ENCODE assay signal across 12 cellular contexts in genomic region chr11:72816404-72816990, GRCh38. TPM values are rescaled to one million over a fixed set of nuclear protein-coding genes. Genes with fewer than 3 reads are reported as not detected.
A peak's percentile ranks its signal among the peaks of the same experiment; 100 is the strongest.
DNase-seq lines count a peak whose midpoint lies in the region; ATAC-seq and TF ChIP-seq lines count a peak whose summit lies in the region.
"Had no signal": no experiment of that assay in that cellular context is flagged by ENCODE, and none has a peak within 500 bp of the region (broad histone marks: within the 10 kb centered on the region; RNA-seq: fewer than 3 reads in every experiment).

No MANE protein-coding gene starts in this region.

- no peak overlapping the region for H3K23ac ChIP-seq in neuronal stem cell (ENCODE audit: low read depth, low read length, poor library complexity)

- peak overlapping the region; percentile 23; the same call in 1 of the 2 replicates for H3K4me3 ChIP-seq in Karpas-422 (ENCODE audit: low read length)
- H3K4me3 ChIP-seq in neuronal stem cell (ENCODE audit: low read length in 2 of 2): no peak overlapping the region
- H3K4me3 ChIP-seq in psoas muscle: no peak overlapping the region

- H2BK15ac ChIP-seq in neuronal stem cell (ENCODE audit: low read length): no peak overlapping the region

- peak overlapping the region; percentile 80 for H3K27ac ChIP-seq in Karpas-422 (ENCODE audit: low read length)
- H3K27ac ChIP-seq in neuronal stem cell (replicated peaks; ENCODE audit: low read length): no peak overlapping the region
- H3K27ac ChIP-seq in psoas muscle: no peak overlapping the region

- H2BK120ac ChIP-seq in neuronal stem cell (ENCODE audit: low read depth, low read length): no peak overlapping the region

- H3K4me2 ChIP-seq in Karpas-422 (ENCODE audit: low read depth, low read length, poor library complexity, severe bottlenecking): peak overlapping the region; percentile 95
- no peak overlapping the region for H3K4me2 ChIP-seq in neuronal stem cell (ENCODE audit: insufficient read depth, low read length, poor library complexity, severe bottlenecking)

- no peak overlapping the region for H3K4ac ChIP-seq in neuronal stem cell (ENCODE audit: low read length)

- H4K91ac ChIP-seq in neuronal stem cell (ENCODE audit: low read depth, low read length, poor library complexity): no peak overlapping the region

- no CpG with 5 or more reads among the region's 7 CpGs for WGBS in neuronal stem cell (ENCODE audit: extremely low coverage in 2 of 2, insufficient read length in 2 of 2, insufficient replicate concordance in 1 of 2), 2 donors
- 82 to 85% (median 85%) methylated on average over 7 of the region's 7 CpGs for WGBS in psoas muscle, 3 donors

- peak overlapping the region; percentile 96 for H3K4me3 Mint-ChIP-seq in activated T-helper 17 cell treated with anti-CD3 and anti-CD28 coated beads, Interleukin-2, amount 50 U/mL, for 72 hours

- DNase-seq in EH (ENCODE audit: low read depth) (peak; percentile 32), Karpas-422 (peak; percentile 59), neuronal stem cell (ENCODE audit: low spot score) (no peak), psoas muscle (no peak), NCI-H2029 (lab: John Stamatoyannopoulos, UW) (no peak)
- DNase-seq: amniotic stem cell, NCI-H446, occipital lobe, T1000 had no signal

- H3K9ac ChIP-seq in Karpas-422 (ENCODE audit: low read length) (peak overlapping the region; percentile 85), neuronal stem cell (ENCODE audit: low read depth, low read length, poor library complexity) (no peak overlapping the region)

- H2BK12ac ChIP-seq in neuronal stem cell (ENCODE audit: low read length): no peak overlapping the region

- peaks cover 6% of the 10 kb centered on the region for H3K79me1 ChIP-seq in neuronal stem cell (ENCODE audit: low read depth, low read length)

- no peak for ATAC-seq in activated T-helper 17 cell treated with anti-CD3 and anti-CD28 coated beads, Interleukin-2, amount 50 U/mL, for 72 hours (replicated peaks)
- no peak for ATAC-seq in psoas muscle
- no peak for ATAC-seq in GM19397 (IDR thresholded peaks at IDR 0.05; ENCODE audit: unreplicated experiment)
- no peak for ATAC-seq in HG03354 (IDR thresholded peaks at IDR 0.05; ENCODE audit: poor library complexity, severe bottlenecking, unreplicated experiment)

- H2AFZ ChIP-seq in Karpas-422 (ENCODE audit: low read length): no peak overlapping the region
- H2AFZ ChIP-seq in neuronal stem cell (ENCODE audit: low read length): no peak overlapping the region

- no peak overlapping the region for H4K8ac ChIP-seq in neuronal stem cell (ENCODE audit: low read depth, low read length)

- H3K14ac ChIP-seq in neuronal stem cell (ENCODE audit: low read length): no peak overlapping the region

- H3K9me3 ChIP-seq in Karpas-422 (ENCODE audit: low read length) (no peaks in the 10 kb centered on the region), neuronal stem cell (replicated peaks in 1 of 2; ENCODE audit: control insufficient read depth in 2 of 2, insufficient read depth in 1 of 2, low read depth in 1 of 2, low read length in 2 of 2) (peaks cover 0 to 2% of the 10 kb centered on the region in 2 donors), psoas muscle (no peaks in the 10 kb centered on the region)

- peaks cover 90% of the 10 kb centered on the region for H3K36me3 Mint-ChIP-seq in activated T-helper 17 cell treated with anti-CD3 and anti-CD28 coated beads, Interleukin-2, amount 50 U/mL, for 72 hours (ENCODE audit: low read depth)

- H3K27me3 Mint-ChIP-seq in activated T-helper 17 cell treated with anti-CD3 and anti-CD28 coated beads, Interleukin-2, amount 50 U/mL, for 72 hours: no peaks in the 10 kb centered on the region

- no peaks in the 10 kb centered on the region for H3K9me2 ChIP-seq in Karpas-422 (replicated peaks; ENCODE audit: insufficient read depth, low read length)

- no peaks in the 10 kb centered on the region for H3K9me3 Mint-ChIP-seq in activated T-helper 17 cell treated with anti-CD3 and anti-CD28 coated beads, Interleukin-2, amount 50 U/mL, for 72 hours

- H3K27me3 ChIP-seq in Karpas-422 (ENCODE audit: low read length): no peaks in the 10 kb centered on the region
- peaks cover 0 to 3% (median 0%) of the 10 kb centered on the region in 3 experiments for H3K27me3 ChIP-seq in neuronal stem cell (ENCODE audit: control insufficient read depth in 3 of 3, insufficient read depth in 3 of 3, low read depth in 1 of 3, low read length in 3 of 3)
- H3K27me3 ChIP-seq in psoas muscle (ENCODE audit: insufficient read depth in 3 of 3, low read length in 2 of 3): no peaks in the 10 kb centered on the region

- no peak overlapping the region for H2BK5ac ChIP-seq in neuronal stem cell (ENCODE audit: low read length)

- intact Hi-C loops in psoas muscle (cut with DNase I): loop anchor here in 1 of 2 donors (5.0 kb wide), 1 partner anchor 94 kb away; no protein-coding TSS in a partner anchor

- peaks cover 3% of the 10 kb centered on the region; the same call in 1 of the 2 replicates for H3K79me2 ChIP-seq in Karpas-422 (ENCODE audit: low read length)

- peaks cover 15% of the 10 kb centered on the region for H3K4me1 Mint-ChIP-seq in activated T-helper 17 cell treated with anti-CD3 and anti-CD28 coated beads, Interleukin-2, amount 50 U/mL, for 72 hours

- H3K36me3 ChIP-seq in Karpas-422 (ENCODE audit: insufficient read depth, low read length): no peaks in the 10 kb centered on the region
- peaks cover 1 to 11% of the 10 kb centered on the region in 2 donors for H3K36me3 ChIP-seq in neuronal stem cell (replicated peaks in 1 of 2; ENCODE audit: control insufficient read depth in 2 of 2, insufficient read depth in 2 of 2, low read length in 2 of 2)
- H3K36me3 ChIP-seq in psoas muscle (ENCODE audit: insufficient read depth in 1 of 2, low read depth in 1 of 2): peaks cover 0 to 19% of the 10 kb centered on the region in 2 donors

- peak overlapping the region; percentile 96 for H3K27ac Mint-ChIP-seq in activated T-helper 17 cell treated with anti-CD3 and anti-CD28 coated beads, Interleukin-2, amount 50 U/mL, for 72 hours

- no peaks in the 10 kb centered on the region for H4K20me1 ChIP-seq in Karpas-422 (ENCODE audit: insufficient read depth, low read depth, low read length)

- peak overlapping the region; percentile 57 for H2AK5ac ChIP-seq in neuronal stem cell (ENCODE audit: low read depth, low read length)

- TF ChIP-seq CTCF in psoas muscle (IDR thresholded peaks at IDR 0.05): no peak

- H3K18ac ChIP-seq in neuronal stem cell (ENCODE audit: low read length): no peak overlapping the region

- peaks cover 42% of the 10 kb centered on the region for H3K4me1 ChIP-seq in Karpas-422 (ENCODE audit: low read length)
- peaks cover 9 to 21% of the 10 kb centered on the region in 2 donors for H3K4me1 ChIP-seq in neuronal stem cell (ENCODE audit: control insufficient read depth in 2 of 2, insufficient read depth in 1 of 2, low read depth in 1 of 2, low read length in 2 of 2)
- peaks cover 26% of the 10 kb centered on the region for H3K4me1 ChIP-seq in psoas muscle

RNA-seq across cellular contexts. Expression of gene ATG16L2, which starts 2.3 kb away (rescaled TPM):
- total RNA-seq in Karpas-422 (2014; rRNA removed; shearing (Covaris generic); ENCODE audit: low replicate concordance): 14.8 and 20.2 TPM in 2 replicates
- total RNA-seq in activated T-helper 17 cell treated with anti-CD3 and anti-CD28 coated beads, Interleukin-2, amount 50 U/mL, for 72 hours: 100 to 1,000 TPM in 1 of 2 donors, 10 to 100 TPM in 1; 85.3 to 127 TPM
- polyA plus RNA-seq in neuronal stem cell (2013, experiment 1 of 2): 18.3 TPM
- polyA plus RNA-seq in neuronal stem cell (2013, experiment 2 of 2): 16.1 TPM
- total RNA-seq in psoas muscle: 1 to 10 TPM; 4.5 to 9.6 (median 5.4) TPM
- polyA plus RNA-seq in psoas muscle: 1 to 10 TPM; 3.9 to 5.2 (median 4.7) TPM

RNA-seq across cellular contexts. Expression of gene STARD10, which starts 22.6 kb away (rescaled TPM):
- 4.3 and 4.7 TPM in 2 replicates for total RNA-seq in Karpas-422 (2014; rRNA removed; shearing (Covaris generic); ENCODE audit: low replicate concordance)
- total RNA-seq in activated T-helper 17 cell treated with anti-CD3 and anti-CD28 coated beads, Interleukin-2, amount 50 U/mL, for 72 hours: 10 to 100 TPM in 1 of 2 donors, 1 to 10 TPM in 1; 7.7 to 16.4 TPM
- 19.9 TPM for polyA plus RNA-seq in neuronal stem cell (2013, experiment 1 of 2)
- polyA plus RNA-seq in neuronal stem cell (2013, experiment 2 of 2): 17.9 TPM
- 10 to 100 TPM; 47.3 to 70.7 (median 57.7) TPM for total RNA-seq in psoas muscle
- polyA plus RNA-seq in psoas muscle: 10 to 100 TPM; 18.6 to 99.9 (median 57.3) TPM

Comparison
In these comparisons a context has a peak if more than half of its experiments do, and no peak if none do; other contexts are left out.
1. DNase-seq: peak in EH (single experiment) and Karpas-422 (single experiment); none in neuronal stem cell (single experiment), psoas muscle (0 of 2) and NCI-H2029 (single experiment).